In the genomic region with DNA sequence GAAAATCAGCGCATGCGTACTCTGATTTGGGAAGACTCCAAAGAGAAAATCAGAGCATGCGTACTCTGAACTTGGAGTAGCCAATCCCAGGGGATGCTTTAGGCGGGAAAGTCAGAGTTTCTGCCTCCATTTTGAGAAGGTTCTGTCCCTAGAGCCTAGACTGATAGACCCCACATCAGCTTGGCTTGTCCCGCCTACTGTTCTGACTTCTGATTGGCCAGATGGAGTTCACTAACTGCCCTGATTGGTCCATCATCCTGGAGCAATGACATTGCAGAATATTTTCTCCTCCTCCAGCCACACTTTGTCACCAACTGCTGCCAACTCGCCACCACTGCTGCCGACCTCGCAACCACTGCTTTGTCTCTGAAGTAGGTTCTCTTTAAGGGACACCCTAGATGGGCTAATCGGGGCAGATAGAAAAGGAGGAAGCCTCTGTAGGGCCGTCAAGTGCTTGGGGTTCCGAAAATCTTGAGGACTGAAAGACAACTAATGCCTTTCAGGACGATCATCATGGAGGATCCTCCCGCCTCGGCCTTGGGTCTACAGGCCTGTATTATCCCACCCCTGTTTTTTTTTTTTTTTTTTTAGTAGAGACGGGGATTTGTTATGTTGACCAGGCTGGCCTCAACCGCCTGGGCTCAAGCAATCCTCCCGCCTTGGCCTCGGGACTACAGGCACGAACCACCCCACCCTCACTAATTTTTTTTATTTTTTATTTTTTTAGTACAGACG, we compare ENCODE assay signal across 1 cellular context.
TF ChIP-seq lines count a peak whose summit lies in the region.
"Not testable (repeated sequence)": the region's sequence is repeated elsewhere in the genome, so short reads cannot be mapped to it uniquely, and the experiment has no call there.

A gene with protein sequence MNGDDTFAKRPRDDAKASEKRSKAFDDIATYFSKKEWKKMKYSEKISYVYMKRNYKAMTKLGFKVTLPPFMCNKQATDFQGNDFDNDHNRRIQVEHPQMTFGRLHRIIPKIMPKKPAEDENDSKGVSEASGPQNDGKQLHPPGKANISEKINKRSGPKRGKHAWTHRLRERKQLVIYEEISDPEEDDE (plus strand): TSS at position 331 of the 735 bp plus-strand sequence. CDS start 1,850 bp downstream, outside the sequence.

TF ChIP-seq in K562, 482 proteins besides CTCF, POLR2A, EP300 and RAD21 (continued from another document and continues in another):
- TF ChIP-seq MGA (IDR thresholded peaks at IDR 0.05) (peak; percentile 62), POLR2AphosphoS5 (IDR thresholded peaks at IDR 0.05; ENCODE audit: control insufficient read depth, insufficient read depth, low read depth, low read length) (peak; percentile 60; the same call in 1 of the 2 replicates), L3MBTL2 (IDR thresholded peaks at IDR 0.05) (peak; percentile 81), MAFG (tag; conservative IDR thresholded peaks at IDR 0.05) (peak; percentile 98), JUND (IDR thresholded peaks at IDR 0.05; ENCODE audit: borderline replicate concordance, low read depth, low read length) (0 out of 2 replicates have a peak, but pooled peaks have one; percentile 24), CHD2 (IDR thresholded peaks at IDR 0.05; ENCODE audit: low read depth, low read length) (peak; percentile 66), NFYB (IDR thresholded peaks at IDR 0.05; ENCODE audit: extremely low read depth, insufficient read length) (peak; percentile 86), NEUROD1 (IDR thresholded peaks at IDR 0.05; ENCODE audit: borderline replicate concordance, low read depth, low read length, partially characterized antibody) (peak; percentile 64), ARNT (IDR thresholded peaks at IDR 0.05) (0 out of 4 replicates have a peak, but pooled peaks of 1 of the 2 experiments have one; percentile 30), RCOR1 (IDR thresholded peaks at IDR 0.05; ENCODE audit: borderline replicate concordance in 1 of 2, low read depth in 2 of 2, low read length in 2 of 2) (0 out of 4 replicates have a peak, but pooled peaks of 1 of the 2 experiments have one; percentile 9), NFE2L1 (tag; IDR thresholded peaks at IDR 0.05; ENCODE audit: borderline replicate concordance, low read depth) (peak; percentile 73), CREM (IDR thresholded peaks at IDR 0.05; ENCODE audit: low read depth) (0 out of 2 replicates have a peak, but pooled peaks have one; percentile 13), E2F8 (IDR thresholded peaks at IDR 0.05; ENCODE audit: low read depth, partially characterized antibody) (peak; percentile 46), POLR2B (IDR thresholded peaks at IDR 0.05; ENCODE audit: low read depth, partially characterized antibody) (peak; percentile 82), MEIS2 (IDR thresholded peaks at IDR 0.05; ENCODE audit: partially characterized antibody) (peak; percentile 7), NFRKB (IDR thresholded peaks at IDR 0.05; ENCODE audit: low read depth) (0 out of 2 replicates have a peak, but pooled peaks have one; percentile 66), RBM25 (IDR thresholded peaks at IDR 0.05; ENCODE audit: low read depth, low read length, severe bottlenecking) (peak; percentile 85), RBFOX2 (IDR thresholded peaks at IDR 0.05; ENCODE audit: low read depth, low read length) (peak; percentile 67), NFIC (IDR thresholded peaks at IDR 0.05) (peak; percentile 40; the same call in 1 of the 2 replicates), POLR2H (tag; IDR thresholded peaks at IDR 0.05; ENCODE audit: low read depth) (peak; percentile 93), PBX2 (tag; conservative IDR thresholded peaks at IDR 0.05; ENCODE audit: low read depth) (peak; percentile 65), ZNF316 (IDR thresholded peaks at IDR 0.05) (peak; percentile 95), SP2 (IDR thresholded peaks at IDR 0.05; ENCODE audit: extremely low read depth, low read depth, low read length, poor library complexity, severe bottlenecking) (peak; percentile 34), C11orf30 (IDR thresholded peaks at IDR 0.05; ENCODE audit: low read depth) (peak; percentile 91), RB1 (IDR thresholded peaks at IDR 0.05; ENCODE audit: low read depth) (peak; percentile 50; the same call in 1 of the 2 replicates), ATF7 (IDR thresholded peaks at IDR 0.05) (peak; percentile 33; the same call in 1 of the 2 replicates), TAF7 (tag; IDR thresholded peaks at IDR 0.05) (peak; percentile 72), BACH1 (tag; IDR thresholded peaks at IDR 0.05) (peak; percentile 28; the same call in 1 of the 2 replicates), TAF1 (IDR thresholded peaks at IDR 0.05; ENCODE audit: control insufficient read depth, extremely low read depth, insufficient read depth, low read length, severe bottlenecking) (peak; percentile 71), MAFK (IDR thresholded peaks at IDR 0.05; ENCODE audit: low read length) (peak; percentile 76), YY1 (IDR thresholded peaks at IDR 0.05; ENCODE audit: borderline replicate concordance in 1 of 3, control insufficient read depth in 1 of 3, extremely low read depth in 1 of 3, insufficient read depth in 3 of 3, insufficient read length in 1 of 3, insufficient replicate concordance in 2 of 3, low read depth in 1 of 3, low read length in 2 of 3) (peak in 1 of 3 experiments; percentile 81)
- not testable (repeated sequence) for TF ChIP-seq JUND (tag; IDR thresholded peaks at IDR 0.05; ENCODE audit: borderline replicate concordance, low read depth, low read length); PBX2 (CRISPR knock-in tag; IDR thresholded peaks at IDR 0.05; ENCODE audit: low read depth)
- TF ChIP-seq, protein P1, sequence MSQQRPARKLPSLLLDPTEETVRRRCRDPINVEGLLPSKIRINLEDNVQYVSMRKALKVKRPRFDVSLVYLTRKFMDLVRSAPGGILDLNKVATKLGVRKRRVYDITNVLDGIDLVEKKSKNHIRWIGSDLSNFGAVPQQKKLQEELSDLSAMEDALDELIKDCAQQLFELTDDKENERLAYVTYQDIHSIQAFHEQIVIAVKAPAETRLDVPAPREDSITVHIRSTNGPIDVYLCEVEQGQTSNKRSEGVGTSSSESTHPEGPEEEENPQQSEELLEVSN (IDR thresholded peaks at IDR 0.05; ENCODE audit: borderline replicate concordance in 1 of 2, extremely low read depth in 1 of 2, insufficient read depth in 1 of 2, insufficient read length in 1 of 2, low read depth in 1 of 2, low read length in 1 of 2, poor library complexity in 1 of 2, severe bottlenecking in 1 of 2) = peak; percentile 67 to 81
- TF ChIP-seq, protein P2, sequence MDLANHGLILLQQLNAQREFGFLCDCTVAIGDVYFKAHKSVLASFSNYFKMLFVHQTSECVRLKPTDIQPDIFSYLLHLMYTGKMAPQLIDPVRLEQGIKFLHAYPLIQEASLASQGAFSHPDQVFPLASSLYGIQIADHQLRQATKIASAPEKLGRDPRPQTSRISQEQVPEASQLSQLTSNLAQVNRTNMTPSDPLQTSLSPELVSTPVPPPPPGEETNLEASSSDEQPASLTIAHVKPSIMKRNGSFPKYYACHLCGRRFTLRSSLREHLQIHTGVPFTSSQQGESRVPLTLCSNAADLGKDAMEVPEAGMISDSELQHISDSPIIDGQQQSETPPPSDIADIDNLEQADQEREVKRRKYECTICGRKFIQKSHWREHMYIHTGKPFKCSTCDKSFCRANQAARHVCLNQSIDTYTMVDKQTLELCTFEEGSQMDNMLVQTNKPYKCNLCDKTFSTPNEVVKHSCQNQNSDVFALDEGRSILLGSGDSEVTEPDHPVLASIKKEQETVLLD (IDR thresholded peaks at IDR 0.05) = 0 out of 2 replicates have a peak, but pooled peaks have one; percentile 27
